1 cellular context compared by ENCODE assay signal in the genomic region with DNA sequence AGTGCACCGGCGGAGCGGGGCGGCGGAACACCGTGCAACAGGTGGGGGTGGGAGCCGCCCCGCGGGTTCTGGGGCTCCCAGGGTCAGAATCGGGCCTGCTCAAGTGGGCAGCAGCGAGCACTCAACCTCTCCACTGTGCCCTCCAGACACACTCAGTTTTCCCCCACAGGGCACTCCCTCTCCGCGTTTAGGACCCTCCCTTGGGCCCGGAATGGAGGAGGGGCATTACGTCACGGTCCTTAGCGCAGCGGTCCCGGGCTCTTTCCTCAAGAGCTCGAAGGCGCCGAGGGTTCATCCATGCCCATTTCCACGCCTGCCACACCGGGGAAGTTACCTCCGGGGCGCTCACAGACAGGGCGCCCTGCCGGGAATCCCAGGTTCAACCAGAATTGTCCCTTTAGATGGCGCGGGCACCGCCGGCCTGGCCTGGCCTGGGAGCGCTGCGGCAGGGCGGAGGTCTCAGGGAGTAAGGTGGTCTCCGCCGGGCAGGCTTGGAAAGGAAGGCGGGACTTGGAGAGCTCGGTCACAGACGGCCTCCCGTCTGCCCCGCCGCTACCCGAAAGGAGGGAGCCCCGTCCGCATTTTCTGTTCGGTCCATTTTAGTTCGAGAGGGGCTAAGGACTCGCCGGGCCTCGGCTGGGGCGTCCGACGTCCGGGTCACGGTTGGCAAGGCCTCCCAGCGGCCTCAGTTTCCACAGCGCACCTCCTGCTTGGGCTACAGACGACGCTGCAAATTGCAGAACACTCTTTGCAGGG.
TF ChIP-seq lines count a peak whose summit lies in the region.

No MANE protein-coding gene starts in this region.

TF ChIP-seq in H1, 55 proteins besides CTCF, POLR2A, EP300 and RAD21:
- TF ChIP-seq SIX5 (IDR thresholded peaks at IDR 0.05; ENCODE audit: low read depth, low read length) (no peak), SIRT6 (IDR thresholded peaks at IDR 0.05; ENCODE audit: low read length) (no peak), CREB1 (IDR thresholded peaks at IDR 0.05) (peak; percentile 69), CBX8 (IDR thresholded peaks at IDR 0.05; ENCODE audit: borderline replicate concordance, low read depth, low read length) (no peak), TAF1 (IDR thresholded peaks at IDR 0.05; ENCODE audit: low read depth, low read length) (0 out of 2 replicates have a peak, but pooled peaks have one; percentile 27), KDM4A (IDR thresholded peaks at IDR 0.05; ENCODE audit: low read depth, low read length, severe bottlenecking) (peak; percentile 79), ASH2L (IDR thresholded peaks at IDR 0.05; ENCODE audit: low read length) (peak; percentile 8)
- TF ChIP-seq, protein P1, sequence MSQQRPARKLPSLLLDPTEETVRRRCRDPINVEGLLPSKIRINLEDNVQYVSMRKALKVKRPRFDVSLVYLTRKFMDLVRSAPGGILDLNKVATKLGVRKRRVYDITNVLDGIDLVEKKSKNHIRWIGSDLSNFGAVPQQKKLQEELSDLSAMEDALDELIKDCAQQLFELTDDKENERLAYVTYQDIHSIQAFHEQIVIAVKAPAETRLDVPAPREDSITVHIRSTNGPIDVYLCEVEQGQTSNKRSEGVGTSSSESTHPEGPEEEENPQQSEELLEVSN (IDR thresholded peaks at IDR 0.05) = peak; percentile 41
- TF ChIP-seq, protein P2, sequence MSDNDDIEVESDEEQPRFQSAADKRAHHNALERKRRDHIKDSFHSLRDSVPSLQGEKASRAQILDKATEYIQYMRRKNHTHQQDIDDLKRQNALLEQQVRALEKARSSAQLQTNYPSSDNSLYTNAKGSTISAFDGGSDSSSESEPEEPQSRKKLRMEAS (IDR thresholded peaks at IDR 0.05) = 0 out of 2 replicates have a peak, but pooled peaks have one; percentile 2
